30 cellular contexts compared by ENCODE assay signal in the genomic region with DNA sequence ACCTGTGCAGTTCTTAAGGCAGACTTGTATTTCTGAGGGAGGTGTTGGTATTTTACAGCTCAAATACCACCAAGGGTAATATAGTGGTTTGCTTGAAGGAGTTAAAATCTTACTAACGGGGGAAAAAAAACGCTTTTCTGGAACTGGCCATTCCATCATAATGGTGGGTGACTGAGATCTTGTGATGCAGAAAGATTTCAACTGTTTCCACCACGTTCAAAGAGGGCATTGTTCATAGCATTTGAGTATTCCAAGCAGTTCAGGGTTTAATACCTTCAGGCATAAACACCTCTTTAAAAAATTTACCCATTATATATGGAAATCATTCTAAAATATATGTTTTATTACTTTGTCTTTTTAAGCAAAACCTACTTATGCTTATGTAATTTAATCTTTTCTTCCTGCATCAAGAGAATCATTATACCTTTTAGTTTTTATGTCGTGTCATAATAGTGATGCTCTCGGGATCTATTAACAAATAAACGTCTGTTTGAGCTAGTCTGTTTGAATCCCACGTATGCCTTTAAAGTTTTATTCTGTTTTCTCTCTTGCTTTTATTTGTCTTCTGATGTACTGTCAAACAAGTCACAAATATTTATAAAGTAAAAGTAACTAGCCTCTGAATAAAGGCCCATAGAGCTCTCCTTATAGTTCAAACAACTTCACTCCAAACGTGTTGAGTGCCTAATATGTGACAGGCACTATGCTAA.
"Had no signal": no experiment of that assay in that cellular context is flagged by ENCODE, and none has a peak within 500 bp of the region (broad histone marks: within the 10 kb centered on the region; RNA-seq: fewer than 3 reads in every experiment).

No MANE protein-coding gene starts in this region.

- DNase-seq: activated CD4-positive, alpha-beta T cell treated with anti-CD3 and anti-CD28 coated beads, Interleukin-2, amount 10 ng/mL, durations not matched to agents 24 days and 14 days; activated CD4-positive, alpha-beta T cell treated with anti-CD3 and anti-CD28 coated beads, Interleukin-2, amount 50 U/mL, for 4 hours; activated CD8-positive, alpha-beta T cell treated with anti-CD3 and anti-CD28 coated beads for 36 hours; activated gamma-delta T cell; activated naive CD4-positive, alpha-beta T cell treated with Interleukin-2 at 50 U/mL for 16 hours; activated naive CD8-positive, alpha-beta T cell treated with anti-CD3 and anti-CD28 coated beads, Interleukin-2, amount 10 ng/mL, durations not matched to agents 7 days and 5 days; activated T-cell treated with anti-CD3 and anti-CD28 coated beads, Interleukin-2, amount 50 U/mL, for 24 hours; body of pancreas; Karpas-422; NCI-H1436; NCI-H1694; NCI-H2029; NCI-H2171 treated with DMSO at 0.1 percent for 48 hours; NCI-H2227 treated with DMSO at 0.1 percent for 48 hours; NCI-H446; NCI-H524 treated with DMSO at 0.1 percent for 48 hours; NK-92 treated with Interleukin-12 subunit alpha and Interleukin-12 subunit beta, amount 100 ng/mL, for 24 hours; PC-3; Peyer's patch; RPMI8226; SHP77 treated with DMSO at 0.1 percent for 48 hours; SW 1271; T-helper 1 cell; T-helper 2 cell; T1000; WERI-Rb-1 had no signal

- H3K36me3 ChIP-seq: breast epithelium, Peyer's patch, SJSA1, WERI-Rb-1 had no signal

- H3K27ac ChIP-seq: body of pancreas, breast epithelium, Peyer's patch, SJSA1, WERI-Rb-1 had no signal

- FAIRE-seq: astrocyte had no signal

- H3K4me3 ChIP-seq: body of pancreas, breast epithelium, Peyer's patch, SJSA1 had no signal

- H3K27me3 ChIP-seq: body of pancreas, breast epithelium, Peyer's patch, SJSA1 had no signal

- H3K4me1 ChIP-seq: body of pancreas, breast epithelium, Peyer's patch had no signal

- H3K9me3 ChIP-seq: body of pancreas, breast epithelium, Peyer's patch, SJSA1 had no signal

- ATAC-seq: activated CD8-positive, alpha-beta T cell treated with anti-CD3 and anti-CD28 coated beads for 36 hours; body of pancreas; PC-3; SK-N-SH treated with all-trans-retinoic acid at 6 μM for 48 hours had no signal
